In genomic region chr3:159964166-159964973, GRCh38 we compare ENCODE assay signal across 9 cellular contexts. TPM values are rescaled to one million over a fixed set of nuclear protein-coding genes. Genes with fewer than 3 reads are reported as not detected.
A peak's percentile ranks its signal among the peaks of the same experiment; 100 is the strongest.
DNase-seq lines count a peak whose midpoint lies in the region; ATAC-seq and TF ChIP-seq lines count a peak whose summit lies in the region.
"Had no signal": no experiment of that assay in that cellular context is flagged by ENCODE, and none has a peak within 500 bp of the region (broad histone marks: within the 10 kb centered on the region; RNA-seq: fewer than 3 reads in every experiment).

No MANE protein-coding gene starts in this region.

- H4K20me1 ChIP-seq in osteoblast (ENCODE audit: insufficient read depth, low read length), result no peaks in the 10 kb centered on the region

- H3K27ac ChIP-seq in osteoblast (ENCODE audit: low read depth, low read length) (no peak overlapping the region), caudate nucleus (ENCODE audit: low read depth, low read length) (no peak overlapping the region)

- H2AFZ ChIP-seq in osteoblast (ENCODE audit: low read length), result no peak overlapping the region

- H3K36me3 ChIP-seq in osteoblast (ENCODE audit: insufficient read depth, low read length), result no peaks in the 10 kb centered on the region

- H3K4me1 ChIP-seq in osteoblast (ENCODE audit: insufficient read depth, low read length), result peaks cover 6% of the 10 kb centered on the region

- no peaks in the 10 kb centered on the region for H3K27me3 ChIP-seq in osteoblast (ENCODE audit: insufficient read depth, low read length)

- DNase-seq in NCI-H460 (ENCODE audit: extremely low read depth, low read depth), result peak; percentile 18
- peak; percentile 81 for DNase-seq in osteoblast (ENCODE audit: insufficient read length, low spot score, missing footprints)
- no peak for DNase-seq in caudate nucleus (lab: John Stamatoyannopoulos, UW)
- DNase-seq in NCI-H1105 treated with DMSO at 0.1 percent for 48 hours (lab: John Stamatoyannopoulos, UW), result no peak
- no peak for DNase-seq in NK-92 (lab: John Stamatoyannopoulos, UW; ENCODE audit: unreplicated experiment)
- no peak for DNase-seq in left cardiac atrium
- DNase-seq: NCI-H1436 treated with DMSO at 0.1 percent for 48 hours had no signal

- H3K4me3 ChIP-seq in osteoblast (ENCODE audit: insufficient read depth, low read length), result no peak overlapping the region

- no peaks in the 10 kb centered on the region for H3K9me3 ChIP-seq in osteoblast (ENCODE audit: low read depth, low read length)

- TF ChIP-seq CTCF in osteoblast (IDR thresholded peaks at IDR 0.05; ENCODE audit: extremely low read depth, low read depth, low read length), result no peak

- peak overlapping the region; percentile 18 for H3K4me2 ChIP-seq in osteoblast (ENCODE audit: insufficient read depth, low read length)

- no peaks in the 10 kb centered on the region for H3K79me2 ChIP-seq in osteoblast (ENCODE audit: insufficient read depth, low read length)

- intact Hi-C loops in left cardiac atrium (cut with DNase I), result no loop called here

- ATAC-seq in GM18520 (IDR thresholded peaks at IDR 0.05; ENCODE audit: unreplicated experiment) (peak; percentile 100), HG02571 (IDR thresholded peaks at IDR 0.05; ENCODE audit: unreplicated experiment) (peak; percentile 99), left cardiac atrium (no peak)

RNA-seq across cellular contexts. Expression of gene IL12A, which starts 24.3 kb away (rescaled TPM):
- total RNA-seq in NCI-H460 (2014; rRNA removed; shearing (Covaris generic)), result 3.1 and 5.3 TPM in 2 replicates
- polyA plus RNA-seq in NCI-H460 (2014; cell fraction: nucleus; rRNA removed), result 7.1 and 33.3 TPM in 2 replicates
- 3.2 and 4.7 TPM in 2 replicates for total RNA-seq in osteoblast
- under 1 TPM; 0.24 to 0.42 TPM for total RNA-seq in left cardiac atrium

Comparison
In these comparisons a context has a peak if more than half of its experiments do, and no peak if none do; other contexts are left out.
1. ATAC-seq: peak in GM18520 (single experiment) and HG02571 (single experiment); none in left cardiac atrium (0 of 2).
2. DNase-seq: peak in NCI-H460 (single experiment) and osteoblast (single experiment); none in caudate nucleus (0 of 61), NCI-H1105 treated with DMSO at 0.1 percent for 48 hours (single experiment), NK-92 (single experiment) and left cardiac atrium (single experiment).